8 cellular contexts compared by ENCODE assay signal in the genomic region with DNA sequence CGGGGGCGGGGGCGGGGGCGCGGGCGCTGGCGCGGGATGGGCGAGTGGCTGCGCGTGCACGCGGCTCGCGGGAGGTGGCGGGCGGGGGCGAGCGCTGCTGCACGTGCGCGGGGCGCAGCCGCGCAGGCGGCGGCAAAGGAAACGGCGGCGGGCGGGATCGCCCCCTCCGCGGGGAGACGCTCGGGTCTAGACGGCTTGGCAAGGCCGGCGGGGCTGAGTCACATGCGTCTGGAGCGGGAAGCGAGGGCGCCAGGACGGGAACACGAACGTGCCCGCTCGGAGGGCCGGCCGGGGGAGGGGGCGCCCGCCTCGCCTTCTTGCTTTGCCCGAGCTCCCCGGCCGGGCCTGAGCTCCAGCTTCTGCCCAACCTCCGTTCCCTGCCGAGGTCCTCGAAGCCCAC. TPM values are rescaled to one million over a fixed set of nuclear protein-coding genes. Genes with fewer than 3 reads are reported as not detected.
A peak's percentile ranks its signal among the peaks of the same experiment; 100 is the strongest.
DNase-seq lines count a peak whose midpoint lies in the region; ATAC-seq, FAIRE-seq and TF ChIP-seq lines count a peak whose summit lies in the region.

No MANE protein-coding gene starts in this region.

- H3K9ac ChIP-seq in keratinocyte (ENCODE audit: control insufficient read depth, extremely low read depth, insufficient read depth, low read length) = no peak overlapping the region

- H3K4me2 ChIP-seq in keratinocyte (ENCODE audit: control insufficient read depth, extremely low read depth, insufficient read depth, low read depth, low read length) = peak overlapping the region; percentile 16

- H3K79me2 ChIP-seq in ACC112 (ENCODE audit: control insufficient read depth, insufficient read depth, low read length, unreplicated experiment) (no peaks in the 10 kb centered on the region), keratinocyte (ENCODE audit: control insufficient read depth, insufficient read depth, low read length) (peaks cover 2% of the 10 kb centered on the region)

- DNase-seq in NCI-H774 (lab: John Stamatoyannopoulos, UW) (peak; percentile 25), anterior cingulate cortex (lab: John Stamatoyannopoulos, UW) (peak in 34 of 58 donors; percentile 3 to 62 (median 28)), keratinocyte (ENCODE audit: low read depth, low spot score) (no peak), Kasumi-1 (lab: John Stamatoyannopoulos, UW) (no peak)
- DNase-seq in stimulated activated CD8-positive, alpha-beta memory T cell treated with anti-CD3 and anti-CD28 coated beads, Interleukin-12 subunit alpha, Interleukin-12 subunit beta, amount 100 ng/mL, for 4 hours (ENCODE audit: low read depth) = peak; percentile 44

- H3K27me3 ChIP-seq in ACC112 (ENCODE audit: insufficient read depth, low read length) (no peaks in the 10 kb centered on the region), keratinocyte (ENCODE audit: control insufficient read depth, extremely low read depth, insufficient read depth, low read length) (peaks cover 3% of the 10 kb centered on the region)

- no peak for ATAC-seq in HG03095 (IDR thresholded peaks at IDR 0.05; ENCODE audit: unreplicated experiment)
- ATAC-seq in HG02759 (IDR thresholded peaks at IDR 0.05; ENCODE audit: unreplicated experiment) = no peak

- H3K4me1 ChIP-seq in ACC112 (ENCODE audit: control insufficient read depth, insufficient read depth, low read length, unreplicated experiment) (peaks cover 34% of the 10 kb centered on the region), keratinocyte (ENCODE audit: control insufficient read depth, extremely low read depth, insufficient read depth, low read length) (peaks cover under 1% of the 10 kb centered on the region)

- no peaks in the 10 kb centered on the region for H3K9me3 ChIP-seq in keratinocyte (ENCODE audit: control insufficient read depth, low read depth, low read length)

- H3K9me1 ChIP-seq in keratinocyte (ENCODE audit: control insufficient read depth, extremely low read depth, insufficient read depth, low read length) = no peaks in the 10 kb centered on the region

- dilution Hi-C loops in keratinocyte (cut with MboI; ENCODE audit: extremely low pct_ligation_motif_present, low sequenced_read_pairs) = no loop called here

- H4K20me1 ChIP-seq in keratinocyte (ENCODE audit: control insufficient read depth, extremely low read depth, insufficient read depth, low read length) = no peaks in the 10 kb centered on the region

- H3K36me3 ChIP-seq in ACC112 (ENCODE audit: insufficient read depth, low read length) (no peaks in the 10 kb centered on the region), keratinocyte (ENCODE audit: control insufficient read depth in 2 of 2, extremely low read depth in 1 of 2, insufficient read depth in 2 of 2, low read length in 2 of 2) (no peaks in the 10 kb centered on the region)

- H3K4me3 ChIP-seq in ACC112 (ENCODE audit: low read depth, low read length) (peak overlapping the region; percentile 53), keratinocyte (ENCODE audit: control insufficient read depth in 2 of 3, extremely low read depth in 1 of 3, insufficient read depth in 2 of 3, low read depth in 1 of 3, low read length in 3 of 3) (no peak overlapping the region)

- no peak for TF ChIP-seq CTCF in keratinocyte (optimal IDR thresholded peaks at IDR 0.05 in 1 of 3, IDR thresholded peaks at IDR 0.05 in 1 of 3, conservative IDR thresholded peaks at IDR 0.05 in 1 of 3; ENCODE audit: extremely low read depth in 1 of 3, insufficient read depth in 2 of 3, low read length in 3 of 3)

- H2AFZ ChIP-seq in ACC112 (ENCODE audit: low read length, unreplicated experiment) (no peak overlapping the region), keratinocyte (ENCODE audit: control insufficient read depth, low read length) (no peak overlapping the region)

- FAIRE-seq in keratinocyte (lab: Jason Lieb, UNC) = no peak

- H3K27ac ChIP-seq in ACC112 (ENCODE audit: low read depth, low read length) (no peak overlapping the region; the same call in 1 of the 2 replicates), keratinocyte (ENCODE audit: control insufficient read depth, insufficient read depth, low read length) (no peak overlapping the region)

RNA-seq across cellular contexts. Expression of a gene that starts 4.3 kb away (rescaled TPM):
- 9.2 to 23.1 TPM (median 13.8 TPM) in 3 replicates for polyA plus RNA-seq in keratinocyte
- polyA plus RNA-seq in keratinocyte (2011; ENCODE audit: low read depth) = 11.4 TPM
- polyA plus RNA-seq in keratinocyte (2011; cell fraction: cytosol; rRNA removed) = 6.6 and 9.5 TPM in 2 replicates
- 16.3 and 17.5 TPM in 2 replicates for polyA plus RNA-seq in keratinocyte (2011; cell fraction: nucleus; rRNA removed)
- polyA plus RNA-seq in keratinocyte (2012; ENCODE audit: low replicate concordance) = 4.8 and 24.0 TPM in 2 replicates
- polyA minus RNA-seq in keratinocyte = 8.5 to 18.4 TPM (median 13.5 TPM) in 3 replicates
- polyA minus RNA-seq in keratinocyte (2011; cell fraction: cytosol; rRNA and poly(A)+ RNA removed) = 9.6 TPM
- polyA minus RNA-seq in keratinocyte (2011; cell fraction: nucleus; rRNA and poly(A)+ RNA removed) = 2.2 and 5.1 TPM in 2 replicates

RNA-seq across cellular contexts. Expression of a gene that starts 20.1 kb away (rescaled TPM):
- polyA plus RNA-seq in keratinocyte = 0.03 to 0.12 TPM (median 0.07 TPM) in 3 replicates
- polyA plus RNA-seq in keratinocyte (2011; ENCODE audit: low read depth) = 3.4 TPM
- 0.07 and 0.12 TPM in 2 replicates for polyA plus RNA-seq in keratinocyte (2011; cell fraction: cytosol; rRNA removed)
- polyA plus RNA-seq in keratinocyte (2011; cell fraction: nucleus; rRNA removed) = 0.08 and 0.09 TPM in 2 replicates
- polyA plus RNA-seq in keratinocyte (2012; ENCODE audit: low replicate concordance) = 1.5 TPM in 1 of 2 replicates, not detected in the other
- 0.07 TPM in 1 of 3 replicates, not detected in the others for polyA minus RNA-seq in keratinocyte
- not detected for polyA minus RNA-seq in keratinocyte (2011; cell fraction: cytosol; rRNA and poly(A)+ RNA removed)
- not detected in 2 replicates for polyA minus RNA-seq in keratinocyte (2011; cell fraction: nucleus; rRNA and poly(A)+ RNA removed)

RNA-seq across cellular contexts. Expression of a gene that starts 28.9 kb away (rescaled TPM):
- polyA plus RNA-seq in keratinocyte = 0.28 to 0.49 TPM (median 0.31 TPM) in 3 replicates
- polyA plus RNA-seq in keratinocyte (2011; ENCODE audit: low read depth) = 0.71 TPM
- 0.17 and 0.21 TPM in 2 replicates for polyA plus RNA-seq in keratinocyte (2011; cell fraction: cytosol; rRNA removed)
- 0.90 and 1.1 TPM in 2 replicates for polyA plus RNA-seq in keratinocyte (2011; cell fraction: nucleus; rRNA removed)
- 0.50 and 10.2 TPM in 2 replicates for polyA plus RNA-seq in keratinocyte (2012; ENCODE audit: low replicate concordance)
- 0.22 to 0.75 TPM in 2 of 3 replicates, not detected in the other for polyA minus RNA-seq in keratinocyte
- 2.3 TPM for polyA minus RNA-seq in keratinocyte (2011; cell fraction: cytosol; rRNA and poly(A)+ RNA removed)
- polyA minus RNA-seq in keratinocyte (2011; cell fraction: nucleus; rRNA and poly(A)+ RNA removed) = 1.9 and 2.5 TPM in 2 replicates

RNA-seq across cellular contexts. Expression of a gene that starts 42.7 kb away (rescaled TPM):
- polyA plus RNA-seq in keratinocyte = not detected in 3 replicates
- polyA plus RNA-seq in keratinocyte (2011; ENCODE audit: low read depth) = not detected
- not detected in 2 replicates for polyA plus RNA-seq in keratinocyte (2011; cell fraction: cytosol; rRNA removed)
- polyA plus RNA-seq in keratinocyte (2011; cell fraction: nucleus; rRNA removed) = not detected in 2 replicates
- not detected in 2 replicates for polyA plus RNA-seq in keratinocyte (2012; ENCODE audit: low replicate concordance)
- polyA minus RNA-seq in keratinocyte = not detected in 3 replicates
- not detected for polyA minus RNA-seq in keratinocyte (2011; cell fraction: cytosol; rRNA and poly(A)+ RNA removed)
- polyA minus RNA-seq in keratinocyte (2011; cell fraction: nucleus; rRNA and poly(A)+ RNA removed) = not detected in 2 replicates

Comparison
In these comparisons a context has a peak if more than half of its experiments do, and no peak if none do; other contexts are left out.
1. DNase-seq: peak in NCI-H774 (single experiment), anterior cingulate cortex (34 of 58) and stimulated activated CD8-positive, alpha-beta memory T cell treated with anti-CD3 and anti-CD28 coated beads, Interleukin-12 subunit alpha, Interleukin-12 subunit beta, amount 100 ng/mL, for 4 hours (single experiment); none in keratinocyte (single experiment) and Kasumi-1 (0 of 2).